13 cellular contexts compared by ENCODE assay signal in genomic region chr1:1627842-1628655, GRCh38. TPM values are rescaled to one million over a fixed set of nuclear protein-coding genes. Genes with fewer than 3 reads are reported as not detected.
DNase-seq lines count a peak whose midpoint lies in the region; ATAC-seq and TF ChIP-seq lines count a peak whose summit lies in the region.
"Had no signal": no experiment of that assay in that cellular context is flagged by ENCODE, and none has a peak within 500 bp of the region (broad histone marks: within the 10 kb centered on the region; RNA-seq: fewer than 3 reads in every experiment).

No MANE protein-coding gene starts in this region.

- DNase-seq in heart left ventricle (peak in 3 of 5 donors; percentile 16 to 68 (median 31)), heart right ventricle (no peak), mucosa of descending colon (peak in 2 of 3 donors; percentile 53 to 67), endothelial cell (ENCODE audit: low spot score) (no peak), H4 (ENCODE audit: low spot score) (no peak)
- DNase-seq in central memory CD8-positive, alpha-beta T cell (ENCODE audit: low spot score in 2 of 2) = no peak
- DNase-seq: NCI-H1436, NCI-H510A had no signal

- peaks cover 14% of the 10 kb centered on the region for H3K36me3 Mint-ChIP-seq in central memory CD8-positive, alpha-beta T cell (ENCODE audit: insufficient read depth)
- no peaks in the 10 kb centered on the region for H3K36me3 Mint-ChIP-seq in endothelial cell (ENCODE audit: low read depth, unreplicated experiment)

- intact Hi-C loops in heart left ventricle (cut with DNase I) (no loop called here), heart right ventricle (cut with DNase I) (no loop called here), mucosa of descending colon (cut with DNase I, micrococcal nuclease) (no loop called here)

- no peaks in the 10 kb centered on the region for H3K27me3 Mint-ChIP-seq in central memory CD8-positive, alpha-beta T cell
- peaks cover 1% of the 10 kb centered on the region for H3K27me3 Mint-ChIP-seq in endothelial cell (ENCODE audit: unreplicated experiment)

- H3K36me3 ChIP-seq in heart left ventricle (peaks cover 0 to 42% (median 12%) of the 10 kb centered on the region in 9 donors), heart right ventricle (peaks cover 0 to 41% (median 8%) of the 10 kb centered on the region in 9 donors), mucosa of descending colon (ENCODE audit: low read depth) (no peaks in the 10 kb centered on the region), urinary bladder (ENCODE audit: insufficient read depth) (no peaks in the 10 kb centered on the region)

- H3K9me3 ChIP-seq in heart left ventricle (no peaks in the 10 kb centered on the region), heart right ventricle (no peaks in the 10 kb centered on the region), mucosa of descending colon (no peaks in the 10 kb centered on the region)
- H3K9me3 ChIP-seq: gastroesophageal sphincter, neutrophil had no signal

- no peak overlapping the region for H3K27ac ChIP-seq in heart left ventricle
- no peak overlapping the region for H3K27ac ChIP-seq in heart right ventricle
- H3K27ac ChIP-seq in urinary bladder (ENCODE audit: low read depth) = peak overlapping the region; percentile 32
- H3K27ac ChIP-seq: gastroesophageal sphincter, neutrophil had no signal

- no peak for TF ChIP-seq POLR2A in heart left ventricle (IDR thresholded peaks at IDR 0.05)

- H3K4me3 ChIP-seq in heart left ventricle (peak overlapping the region in 1 of 12 donors; percentile 44), heart right ventricle (no peak overlapping the region), mucosa of descending colon (no peak overlapping the region), urinary bladder (ENCODE audit: low read depth, low read length) (no peak overlapping the region)

- H3K4me1 Mint-ChIP-seq in central memory CD8-positive, alpha-beta T cell = peaks cover 8% of the 10 kb centered on the region
- H3K4me1 Mint-ChIP-seq in endothelial cell (ENCODE audit: unreplicated experiment) = no peaks in the 10 kb centered on the region

- no peaks in the 10 kb centered on the region for H3K9me3 Mint-ChIP-seq in central memory CD8-positive, alpha-beta T cell
- no peaks in the 10 kb centered on the region for H3K9me3 Mint-ChIP-seq in endothelial cell (ENCODE audit: unreplicated experiment)

- H3K27me3 ChIP-seq in heart left ventricle (peaks cover 0 to 29% (median 8%) of the 10 kb centered on the region in 9 donors), heart right ventricle (peaks cover 0 to 41% (median 15%) of the 10 kb centered on the region in 7 donors)

- no peak for ATAC-seq in heart left ventricle
- no peak for ATAC-seq in heart right ventricle
- no peak for ATAC-seq in central memory CD8-positive, alpha-beta T cell (replicated peaks; ENCODE audit: extremely low read depth, poor library complexity, severe bottlenecking)
- ATAC-seq in mucosa of descending colon = no peak
- no peak for ATAC-seq in GM21390 (IDR thresholded peaks at IDR 0.05; ENCODE audit: unreplicated experiment)
- ATAC-seq: gastroesophageal sphincter had no signal

- WGBS in heart left ventricle, 4 donors = 93 to 96% (median 94%) methylated on average over 24 to 50 of the region's 50 CpGs
- WGBS in heart right ventricle, 2 donors = 94 to 95% methylated on average over 50 of the region's 50 CpGs
- WGBS in urinary bladder = 92% methylated on average over 50 of the region's 50 CpGs

- TF ChIP-seq CTCF in heart left ventricle (IDR thresholded peaks at IDR 0.05) = no peak
- TF ChIP-seq CTCF in heart right ventricle (IDR thresholded peaks at IDR 0.05) = no peak
- no peak for TF ChIP-seq CTCF in mucosa of descending colon (IDR thresholded peaks at IDR 0.05)
- TF ChIP-seq CTCF in endothelial cell (IDR thresholded peaks at IDR 0.05; ENCODE audit: unreplicated experiment) = no peak

- H3K27ac Mint-ChIP-seq in central memory CD8-positive, alpha-beta T cell (ENCODE audit: low read depth) = no peak overlapping the region
- H3K27ac Mint-ChIP-seq in endothelial cell (ENCODE audit: unreplicated experiment) = no peak overlapping the region

- H3K4me1 ChIP-seq in heart left ventricle = peaks cover 0 to 42% (median 11%) of the 10 kb centered on the region in 12 donors
- peaks cover 0 to 41% (median 11%) of the 10 kb centered on the region in 9 donors for H3K4me1 ChIP-seq in heart right ventricle
- peaks cover 19% of the 10 kb centered on the region for H3K4me1 ChIP-seq in mucosa of descending colon (ENCODE audit: low read depth)
- H3K4me1 ChIP-seq in urinary bladder (ENCODE audit: insufficient read depth) = no peaks in the 10 kb centered on the region

- H3K4me3 Mint-ChIP-seq in central memory CD8-positive, alpha-beta T cell = peak overlapping the region; percentile 68
- H3K4me3 Mint-ChIP-seq in endothelial cell (ENCODE audit: unreplicated experiment) = no peak overlapping the region

RNA-seq across cellular contexts. Expression of gene MMP23B, which starts 3.9 kb away (rescaled TPM):
- total RNA-seq in heart left ventricle (100 to 1,000 TPM in 1 of 9 donors, 10 to 100 TPM in 8; 35.4 to 128 (median 59.0) TPM), heart right ventricle (10 to 100 TPM; 21.5 to 87.0 (median 63.1) TPM), mucosa of descending colon (1 to 10 TPM; 7.2 to 8.7 (median 7.4) TPM), urinary bladder (45.6 TPM), endothelial cell (ENCODE audit: unreplicated experiment) (26.7 TPM)
- polyA plus RNA-seq in heart left ventricle (10 to 100 TPM; 10.4 to 85.9 TPM), heart right ventricle (100 to 1,000 TPM in 1 of 2 donors, 10 to 100 TPM in 1; 14.2 to 113 TPM), urinary bladder (35.7 TPM)
- not detected in 2 replicates for total RNA-seq in H4 (2014; rRNA removed; shearing (Covaris generic))
- total RNA-seq: dermis microvascular lymphatic vessel endothelial cell had no signal

RNA-seq across cellular contexts. Expression of gene MIB2, which starts 12.7 kb away (rescaled TPM):
- 100 to 1,000 TPM in 1 of 9 donors, 10 to 100 TPM in 8; 59.2 to 114 (median 76.3) TPM for total RNA-seq in heart left ventricle
- 100 to 1,000 TPM in 1 of 2 donors, 10 to 100 TPM in 1; 40.7 to 121 TPM for polyA plus RNA-seq in heart left ventricle
- total RNA-seq in heart right ventricle = 100 to 1,000 TPM in 1 of 10 donors, 10 to 100 TPM in 9; 53.6 to 110 (median 74.7) TPM
- polyA plus RNA-seq in heart right ventricle = 100 to 1,000 TPM in 1 of 2 donors, 10 to 100 TPM in 1; 56.0 to 248 TPM
- total RNA-seq in mucosa of descending colon = 100 to 1,000 TPM in 2 of 3 donors, 10 to 100 TPM in 1; 67.8 to 118 (median 109) TPM
- total RNA-seq in urinary bladder = 20.9 TPM
- 74.5 TPM for polyA plus RNA-seq in urinary bladder
- 84.4 TPM for total RNA-seq in endothelial cell (ENCODE audit: unreplicated experiment)
- 11.8 and 18.5 TPM in 2 replicates for total RNA-seq in H4 (2014; rRNA removed; shearing (Covaris generic))

RNA-seq across cellular contexts. Expression of gene FNDC10, which starts 28.1 kb away (rescaled TPM):
- total RNA-seq in heart left ventricle (1 to 10 TPM; 1.9 to 6.7 (median 3.6) TPM), heart right ventricle (1 to 10 TPM in 8 of 10 donors, under 1 TPM in 2; 0.66 to 5.9 (median 2.3) TPM), mucosa of descending colon (1 to 10 TPM; 1.2 to 3.2 (median 3.1) TPM), urinary bladder (0.58 TPM), endothelial cell (ENCODE audit: unreplicated experiment) (11.6 TPM)
- polyA plus RNA-seq in heart left ventricle (1 to 10 TPM; 1.1 to 4.6 TPM), heart right ventricle (1 to 10 TPM; 1.1 to 3.8 TPM), urinary bladder (2.2 TPM)
- total RNA-seq in H4 (2014; rRNA removed; shearing (Covaris generic)) = 0.85 and 1.2 TPM in 2 replicates

RNA-seq across cellular contexts. Expression of gene CDK11B, which starts 30.8 kb away (rescaled TPM):
- total RNA-seq in heart left ventricle (10 to 100 TPM; 20.4 to 30.9 (median 24.5) TPM), heart right ventricle (10 to 100 TPM; 20.9 to 30.4 (median 23.8) TPM), mucosa of descending colon (10 to 100 TPM; 31.9 to 45.6 (median 36.8) TPM), urinary bladder (6.5 TPM), endothelial cell (ENCODE audit: unreplicated experiment) (71.0 TPM)
- polyA plus RNA-seq in heart left ventricle (10 to 100 TPM; 34.9 to 39.4 TPM), heart right ventricle (10 to 100 TPM; 31.4 to 34.1 TPM), urinary bladder (44.5 TPM)
- 4.7 and 10.4 TPM in 2 replicates for total RNA-seq in H4 (2014; rRNA removed; shearing (Covaris generic))

RNA-seq across cellular contexts. Expression of gene SSU72, which starts 53.4 kb away (rescaled TPM):
- total RNA-seq in heart left ventricle (100 to 1,000 TPM in 5 of 9 donors, 10 to 100 TPM in 4; 76.3 to 160 (median 106) TPM), heart right ventricle (100 to 1,000 TPM in 4 of 10 donors, 10 to 100 TPM in 6; 73.8 to 138 (median 77.9) TPM), mucosa of descending colon (100 to 1,000 TPM; 117 to 123 (median 120) TPM), urinary bladder (38.5 TPM), endothelial cell (ENCODE audit: unreplicated experiment) (114 TPM)
- polyA plus RNA-seq in heart left ventricle (100 to 1,000 TPM; 113 to 138 TPM), heart right ventricle (100 to 1,000 TPM in 1 of 2 donors, 10 to 100 TPM in 1; 96.3 to 122 TPM), urinary bladder (83.5 TPM)
- total RNA-seq in H4 (2014; rRNA removed; shearing (Covaris generic)) = 83.4 and 130 TPM in 2 replicates

Comparison
In these comparisons a context has a peak if more than half of its experiments do, and no peak if none do; other contexts are left out.
1. DNase-seq: peak in heart left ventricle (3 of 5) and mucosa of descending colon (2 of 3); none in heart right ventricle (0 of 2), central memory CD8-positive, alpha-beta T cell (0 of 2), endothelial cell (single experiment) and H4 (single experiment).